Comparison of ENCODE assay signal across 8 cellular contexts in genomic region chr15:40069178-40070165, GRCh38. TPM values are rescaled to one million over a fixed set of nuclear protein-coding genes. Genes with fewer than 3 reads are reported as not detected.
DNase-seq lines count a peak whose midpoint lies in the region; ATAC-seq and TF ChIP-seq lines count a peak whose summit lies in the region.

No MANE protein-coding gene starts in this region.

- WGBS in lower leg skin, 2 donors: 30 to 47% methylated on average over 20 to 25 of the region's 32 CpGs

- ATAC-seq in GM18520 (IDR thresholded peaks at IDR 0.05; ENCODE audit: unreplicated experiment): peak; percentile 82
- ATAC-seq in HG03097 (IDR thresholded peaks at IDR 0.05; ENCODE audit: low FRiP score, unreplicated experiment): peak; percentile 52
- peak; percentile 91 for ATAC-seq in thoracic aorta (ENCODE audit: insufficient number of reproducible peaks, low FRiP score, low read depth)

- H3K9me3 ChIP-seq in thoracic aorta: no peaks in the 10 kb centered on the region

- peaks cover 11 to 21% of the 10 kb centered on the region in 2 donors for H3K4me1 ChIP-seq in thoracic aorta (ENCODE audit: control insufficient read depth in 1 of 2, low read depth in 2 of 2)

- H3K27ac ChIP-seq in thoracic aorta: peak overlapping the region; percentile 78 to 79

- DNase-seq in NCI-H2227 treated with DMSO at 0.1 percent for 48 hours (lab: John Stamatoyannopoulos, UW) (peak; percentile 35), chondrocyte (ENCODE audit: low spot score) (peak; percentile 96), lower leg skin (ENCODE audit: low spot score in 2 of 2) (peak; percentile 79 to 96), thoracic aorta (ENCODE audit: low spot score) (peak; percentile 80), DMS114 treated with DMSO at 0.1 percent for 48 hours (lab: John Stamatoyannopoulos, UW; ENCODE audit: unreplicated experiment) (no peak)
- no peak for DNase-seq in activated naive CD4-positive, alpha-beta T cell treated with anti-CD3 and anti-CD28 coated beads, Interleukin-2, amount 50 U/mL, for 16 hours

- intact Hi-C loops in lower leg skin (cut with DNase I; ENCODE audit: low total_unique reads): no loop called here

- no peak for TF ChIP-seq POLR2A in lower leg skin (IDR thresholded peaks at IDR 0.05)

- no peaks in the 10 kb centered on the region for H3K27me3 Mint-ChIP-seq in chondrocyte (ENCODE audit: low read depth)

- H3K4me3 ChIP-seq in lower leg skin (ENCODE audit: low read depth, poor library complexity, severe bottlenecking) (no peak overlapping the region), thoracic aorta (no peak overlapping the region)

- no peaks in the 10 kb centered on the region for H3K27me3 ChIP-seq in thoracic aorta (replicated peaks; ENCODE audit: insufficient read depth)

- peak overlapping the region; percentile 63 for H3K27ac Mint-ChIP-seq in chondrocyte (ENCODE audit: unreplicated experiment)

- no peaks in the 10 kb centered on the region for H3K9me3 Mint-ChIP-seq in chondrocyte (ENCODE audit: low read depth)

- TF ChIP-seq CTCF in chondrocyte (IDR thresholded peaks at IDR 0.05) (no peak), lower leg skin (IDR thresholded peaks at IDR 0.05) (no peak), thoracic aorta (IDR thresholded peaks at IDR 0.05) (no peak)

- peaks cover 32% of the 10 kb centered on the region for H3K4me1 Mint-ChIP-seq in chondrocyte (ENCODE audit: low read depth)

- no peaks in the 10 kb centered on the region for H3K36me3 Mint-ChIP-seq in chondrocyte (ENCODE audit: low read depth)

- H3K36me3 ChIP-seq in thoracic aorta: no peaks in the 10 kb centered on the region

- no peak overlapping the region for H3K4me3 Mint-ChIP-seq in chondrocyte (ENCODE audit: unreplicated experiment)

RNA-seq across cellular contexts. Expression of gene SRP14, which starts 30.5 kb away (rescaled TPM):
- total RNA-seq in chondrocyte: 144 to 199 TPM (median 146 TPM) in 3 replicates
- 100 to 1,000 TPM; 177 to 220 (median 201) TPM for total RNA-seq in lower leg skin
- 100 to 1,000 TPM; 179 to 219 TPM for total RNA-seq in thoracic aorta

RNA-seq across cellular contexts. Expression of gene BMF, which starts 39.2 kb away (rescaled TPM):
- total RNA-seq in chondrocyte (15.1 to 40.9 TPM (median 17.9 TPM) in 3 replicates), lower leg skin (10 to 100 TPM in 1 of 4 donors, 1 to 10 TPM in 3; 2.1 to 11.8 (median 8.4) TPM), thoracic aorta (10 to 100 TPM; 13.1 to 32.5 TPM)

Comparison
In these comparisons a context has a peak if more than half of its experiments do, and no peak if none do; other contexts are left out.
1. DNase-seq: peak in NCI-H2227 treated with DMSO at 0.1 percent for 48 hours (single experiment), chondrocyte (single experiment), lower leg skin (2 of 2) and thoracic aorta (single experiment); none in DMS114 treated with DMSO at 0.1 percent for 48 hours (single experiment) and activated naive CD4-positive, alpha-beta T cell treated with anti-CD3 and anti-CD28 coated beads, Interleukin-2, amount 50 U/mL, for 16 hours (single experiment).
2. Peak in every context shown above with its lines, with median percentiles within 50 percentile points of each other: ATAC-seq.